Comparison of ENCODE assay signal across 15 cellular contexts in genomic region chr1:93905051-93905450, GRCh38. TPM values are rescaled to one million over a fixed set of nuclear protein-coding genes. Genes with fewer than 3 reads are reported as not detected.
DNase-seq lines count a peak whose midpoint lies in the region; ATAC-seq and TF ChIP-seq lines count a peak whose summit lies in the region.
"Had no signal": no experiment of that assay in that cellular context is flagged by ENCODE, and none has a peak within 500 bp of the region (broad histone marks: within the 10 kb centered on the region; RNA-seq: fewer than 3 reads in every experiment).

No MANE protein-coding gene starts in this region.

- H3K9me3 Mint-ChIP-seq in CD4-positive, alpha-beta T cell: no peaks in the 10 kb centered on the region
- H3K9me3 Mint-ChIP-seq in activated T-helper 17 cell treated with anti-CD3 and anti-CD28 coated beads, Interleukin-2, amount 50 U/mL, for 72 hours: no peaks in the 10 kb centered on the region
- H3K9me3 Mint-ChIP-seq: IgD-negative memory B cell, neural crest cell had no signal

- POLR2A ChIA-PET in CD4-positive, alpha-beta T cell (lab: Charles Lee): interaction anchor here (1.0 to 1.2 kb wide), 2 partner anchors 26 to 59 kb away, joined by 3 to 4 read pairs; no protein-coding TSS in a partner anchor

- DNase-seq in CD4-positive, alpha-beta T cell: no peak
- DNase-seq in HCEC 1CT (peak; percentile 8), iris pigment epithelial cell (ENCODE audit: low read depth) (peak; percentile 55), posterior cingulate gyrus (no peak), NCI-H1694 (lab: John Stamatoyannopoulos, UW) (no peak)
- DNase-seq: activated naive CD8-positive, alpha-beta T cell treated with anti-CD3 and anti-CD28 coated beads, Interleukin-2, amount 50 U/mL, for 24 hours; NCI-H1436 treated with DMSO at 0.1 percent for 48 hours; NCI-H446 treated with DMSO at 0.1 percent for 48 hours; stimulated activated naive CD8-positive, alpha-beta T cell treated with anti-CD3 and anti-CD28 coated beads, Interleukin-15, Interleukin-2, amounts not matched to agents 100 U/mL and 50 U/mL, for 24 hours; T1000 had no signal

- intact Hi-C loops in CD4-positive, alpha-beta T cell (cut with DNase I, micrococcal nuclease): loop anchor here (5.0 to 10.0 kb wide), 5 partner anchors 468 to 720 kb away; partner anchors contain the start of genes ABCD3 (in 1 of the 2), CCDC18 (in 1 of the 2) and TMED5 (in 1 of the 2)
- intact Hi-C loops in posterior cingulate gyrus (cut with DNase I): no loop called here

- no peaks in the 10 kb centered on the region for H3K9me3 ChIP-seq in CD4-positive, alpha-beta T cell (ENCODE audit: control insufficient read depth, low read length)

- CTCF ChIA-PET in CD4-positive, alpha-beta T cell (lab: Charles Lee): no interaction called here

- no peak overlapping the region for H3K4me3 Mint-ChIP-seq in CD4-positive, alpha-beta T cell
- peak overlapping the region; percentile 45 for H3K4me3 Mint-ChIP-seq in activated T-helper 17 cell treated with anti-CD3 and anti-CD28 coated beads, Interleukin-2, amount 50 U/mL, for 72 hours
- H3K4me3 Mint-ChIP-seq: activated naive CD8-positive, alpha-beta T cell treated with anti-CD3 and anti-CD28 coated beads, Interleukin-2, amount 50 U/mL, for 24 hours had no signal

- ATAC-seq in CD4-positive, alpha-beta T cell (ENCODE audit: poor library complexity): no peak
- no peak for ATAC-seq in activated T-helper 17 cell treated with anti-CD3 and anti-CD28 coated beads, Interleukin-2, amount 50 U/mL, for 72 hours (replicated peaks)
- no peak for ATAC-seq in HG03025 (IDR thresholded peaks at IDR 0.05; ENCODE audit: low FRiP score, unreplicated experiment)
- ATAC-seq in GM21619 (IDR thresholded peaks at IDR 0.05; ENCODE audit: unreplicated experiment): no peak
- ATAC-seq: activated naive CD8-positive, alpha-beta T cell treated with anti-CD3 and anti-CD28 coated beads, Interleukin-2, amount 50 U/mL, for 24 hours; stimulated activated naive CD8-positive, alpha-beta T cell treated with anti-CD3 and anti-CD28 coated beads, Interleukin-15, Interleukin-2, amounts not matched to agents 100 U/mL and 50 U/mL, for 24 hours had no signal

- no peak overlapping the region for H3K27ac ChIP-seq in CD4-positive, alpha-beta T cell (ENCODE audit: low read depth, low read length)

- TF ChIP-seq CTCF in CD4-positive, alpha-beta T cell (IDR thresholded peaks at IDR 0.05): no peak

- H3K27ac Mint-ChIP-seq in CD4-positive, alpha-beta T cell: peak overlapping the region; percentile 72
- H3K27ac Mint-ChIP-seq in activated T-helper 17 cell treated with anti-CD3 and anti-CD28 coated beads, Interleukin-2, amount 50 U/mL, for 72 hours: peak overlapping the region; percentile 36

- peaks cover 13% of the 10 kb centered on the region for H3K36me3 Mint-ChIP-seq in CD4-positive, alpha-beta T cell (ENCODE audit: low read depth)
- peaks cover 23% of the 10 kb centered on the region for H3K36me3 Mint-ChIP-seq in activated T-helper 17 cell treated with anti-CD3 and anti-CD28 coated beads, Interleukin-2, amount 50 U/mL, for 72 hours (ENCODE audit: low read depth)
- H3K36me3 Mint-ChIP-seq: IgD-negative memory B cell had no signal

- H3K27me3 ChIP-seq in CD4-positive, alpha-beta T cell (ENCODE audit: control insufficient read depth, insufficient read depth, low read length): no peaks in the 10 kb centered on the region

- no peaks in the 10 kb centered on the region for H3K27me3 Mint-ChIP-seq in CD4-positive, alpha-beta T cell
- no peaks in the 10 kb centered on the region for H3K27me3 Mint-ChIP-seq in activated T-helper 17 cell treated with anti-CD3 and anti-CD28 coated beads, Interleukin-2, amount 50 U/mL, for 72 hours
- H3K27me3 Mint-ChIP-seq: activated naive CD8-positive, alpha-beta T cell treated with anti-CD3 and anti-CD28 coated beads, Interleukin-2, amount 50 U/mL, for 24 hours; IgD-negative memory B cell had no signal

- H3K4me1 Mint-ChIP-seq in CD4-positive, alpha-beta T cell (ENCODE audit: low read depth): peaks cover 50% of the 10 kb centered on the region
- H3K4me1 Mint-ChIP-seq in activated T-helper 17 cell treated with anti-CD3 and anti-CD28 coated beads, Interleukin-2, amount 50 U/mL, for 72 hours: peaks cover 18% of the 10 kb centered on the region

RNA-seq across cellular contexts. Expression of gene GCLM, which starts 4.2 kb away (rescaled TPM):
- total RNA-seq in CD4-positive, alpha-beta T cell: 1 to 10 TPM; 6.1 to 6.8 TPM
- 10 to 100 TPM; 15.4 to 31.1 TPM for total RNA-seq in activated T-helper 17 cell treated with anti-CD3 and anti-CD28 coated beads, Interleukin-2, amount 50 U/mL, for 72 hours

RNA-seq across cellular contexts. Expression of gene DNTTIP2, which starts 26.0 kb away (rescaled TPM):
- 100 to 1,000 TPM; 110 to 120 TPM for total RNA-seq in CD4-positive, alpha-beta T cell
- 10 to 100 TPM; 62.9 to 79.5 TPM for total RNA-seq in activated T-helper 17 cell treated with anti-CD3 and anti-CD28 coated beads, Interleukin-2, amount 50 U/mL, for 72 hours

Comparison
In these comparisons a context has a peak if more than half of its experiments do, and no peak if none do; other contexts are left out.
1. DNase-seq: peak in HCEC 1CT (single experiment) and iris pigment epithelial cell (single experiment); none in CD4-positive, alpha-beta T cell (0 of 10), posterior cingulate gyrus (0 of 10) and NCI-H1694 (single experiment).